ENCODE assay signal across 8 cellular contexts in the genomic region with DNA sequence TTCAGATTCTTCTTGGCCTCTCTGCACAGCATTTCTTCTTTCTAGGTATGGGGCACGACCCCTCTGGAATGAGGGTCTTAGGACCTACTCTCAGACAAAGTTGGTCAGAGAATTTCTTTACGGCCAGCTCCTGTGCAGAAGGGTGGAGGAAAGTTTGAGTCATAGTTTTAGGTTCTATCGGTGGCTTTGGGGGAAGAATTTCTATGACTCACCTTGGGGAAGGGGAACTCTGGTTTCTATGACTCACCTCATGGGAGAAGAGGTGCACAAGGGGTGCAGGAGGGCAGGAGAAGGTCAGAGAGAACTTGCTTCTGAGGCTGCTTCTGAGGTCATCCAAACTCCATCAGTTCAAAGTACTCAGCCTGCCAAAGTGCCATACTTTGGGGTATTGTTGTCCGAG. TPM values are rescaled to one million over a fixed set of nuclear protein-coding genes. Genes with fewer than 3 reads are reported as not detected.
DNase-seq lines count a peak whose midpoint lies in the region; ATAC-seq and TF ChIP-seq lines count a peak whose summit lies in the region.

No MANE protein-coding gene starts in this region.

- no peaks in the 10 kb centered on the region for H3K9me3 ChIP-seq in SK-N-SH
- no peaks in the 10 kb centered on the region for H3K9me3 ChIP-seq in adrenal gland (replicated peaks in 1 of 3)
- H3K9me3 ChIP-seq in left lung: no peaks in the 10 kb centered on the region

- H3K36me3 ChIP-seq in SK-N-SH (replicated peaks in 1 of 2; ENCODE audit: control insufficient read depth in 1 of 2, insufficient read depth in 2 of 2, low read length in 1 of 2): no peaks in the 10 kb centered on the region
- no peaks in the 10 kb centered on the region for H3K36me3 ChIP-seq in adrenal gland (replicated peaks in 1 of 2)
- H3K36me3 ChIP-seq in left lung: no peaks in the 10 kb centered on the region

- no peak overlapping the region for H3K9ac ChIP-seq in SK-N-SH

- CTCF ChIA-PET in SK-N-SH (lab: Yijun Ruan, JAX): interaction anchor here (1.0 to 12.0 kb wide), 7 partner anchors 8 to 1210 kb away, joined by 3 to 152 read pairs (median 4); partner anchors contain the start of gene NETO2

- H2AFZ ChIP-seq in SK-N-SH (ENCODE audit: low read depth): peak overlapping the region; percentile 37; the same call in 1 of the 2 replicates

- WGBS in SK-N-SH (ENCODE audit: low lambda C conversion rate): 26% methylated on average over 4 of the region's 4 CpGs
- WGBS in adrenal gland, 4 donors: 54 to 68% (median 59%) methylated on average over 4 of the region's 4 CpGs

- H3K27ac ChIP-seq in SK-N-SH (ENCODE audit: low read depth in 2 of 2, low read length in 1 of 2): peak overlapping the region in 1 of 2 experiments; percentile 70; a peak in 2 of 4 replicates
- peak overlapping the region; percentile 32 for H3K27ac ChIP-seq in foreskin keratinocyte
- H3K27ac ChIP-seq in adrenal gland: no peak overlapping the region
- H3K27ac ChIP-seq in left lung: no peak overlapping the region

- H3K79me2 ChIP-seq in SK-N-SH (ENCODE audit: insufficient read depth): no peaks in the 10 kb centered on the region

- peaks cover 0 to 14% of the 10 kb centered on the region in 2 experiments; a peak in 1 of 4 replicates for H3K4me1 ChIP-seq in SK-N-SH (ENCODE audit: control insufficient read depth in 1 of 2, insufficient read depth in 2 of 2, low read depth in 1 of 2, low read length in 1 of 2)
- no peaks in the 10 kb centered on the region for H3K4me1 ChIP-seq in foreskin keratinocyte
- no peaks in the 10 kb centered on the region for H3K4me1 ChIP-seq in adrenal gland (replicated peaks in 1 of 2)
- H3K4me1 ChIP-seq in left lung: peaks cover 0 to 14% of the 10 kb centered on the region in 2 donors

- DNase-seq in SK-N-SH (no peak), foreskin keratinocyte (peak; percentile 68 to 82), NCI-H2029 (lab: John Stamatoyannopoulos, UW) (no peak), adrenal gland (no peak), mesenteric fat pad (ENCODE audit: low spot score) (no peak), left lung (no peak)

- no peak for TF ChIP-seq POLR2A in adrenal gland (IDR thresholded peaks at IDR 0.05)

- TF ChIP-seq CTCF in SK-N-SH (IDR thresholded peaks at IDR 0.05) (no peak), foreskin keratinocyte (conservative IDR thresholded peaks at IDR 0.05) (no peak), adrenal gland (IDR thresholded peaks at IDR 0.05) (no peak), left lung (IDR thresholded peaks at IDR 0.05) (no peak)

- H3K9me2 ChIP-seq in SK-N-SH: no peaks in the 10 kb centered on the region

- POLR2A ChIA-PET in SK-N-SH (lab: Yijun Ruan, JAX): no interaction called here

- ATAC-seq in GM18508 (IDR thresholded peaks at IDR 0.05; ENCODE audit: insufficient read depth, unreplicated experiment) (peak; percentile 74), HG02840 (IDR thresholded peaks at IDR 0.05; ENCODE audit: low FRiP score, unreplicated experiment) (peak; percentile 61), foreskin keratinocyte (peak; percentile 85), left lung (no peak)

- H4K20me1 ChIP-seq in SK-N-SH (ENCODE audit: insufficient read depth): no peaks in the 10 kb centered on the region

- H3K4me3 ChIP-seq in SK-N-SH (ENCODE audit: low read depth in 2 of 2, low read length in 1 of 2): no peak overlapping the region
- H3K4me3 ChIP-seq in adrenal gland: no peak overlapping the region
- no peak overlapping the region for H3K4me3 ChIP-seq in left lung

- TF ChIP-seq EP300 in SK-N-SH (IDR thresholded peaks at IDR 0.05; ENCODE audit: borderline replicate concordance in 1 of 2, low read depth in 1 of 2, low read length in 1 of 2): peak in 1 of 2 experiments; percentile 68; a peak in 1 of 4 replicates

- peaks cover 5% of the 10 kb centered on the region for H3F3A ChIP-seq in SK-N-SH (replicated peaks; ENCODE audit: insufficient read depth)

- 0 out of 2 replicates have a peak overlapping the region, but pooled peaks have one; percentile 5 for H3K4me2 ChIP-seq in SK-N-SH

- H3K27me3 ChIP-seq in SK-N-SH (ENCODE audit: insufficient read depth) (no peaks in the 10 kb centered on the region), foreskin keratinocyte (no peaks in the 10 kb centered on the region), adrenal gland (no peaks in the 10 kb centered on the region), left lung (peaks cover 0 to 3% of the 10 kb centered on the region in 2 donors)

- no peak for TF ChIP-seq RAD21 in SK-N-SH (IDR thresholded peaks at IDR 0.05; ENCODE audit: low read length)

- intact Hi-C loops in adrenal gland (cut with DNase I) (loop anchor here (5.0 to 10.0 kb wide), 3 partner anchors 1013 to 1211 kb away; partner anchors contain the start of gene NETO2 (in 2 of the 2)), left lung (cut with DNase I) (loop anchor here in 1 of 2 donors (5.0 kb wide), 1 partner anchor 1016 kb away; the partner anchor contains the start of gene NETO2)

TF ChIP-seq in SK-N-SH, 30 proteins besides CTCF, POLR2A, EP300 and RAD21:
- TF ChIP-seq, protein P1, sequence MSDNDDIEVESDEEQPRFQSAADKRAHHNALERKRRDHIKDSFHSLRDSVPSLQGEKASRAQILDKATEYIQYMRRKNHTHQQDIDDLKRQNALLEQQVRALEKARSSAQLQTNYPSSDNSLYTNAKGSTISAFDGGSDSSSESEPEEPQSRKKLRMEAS (IDR thresholded peaks at IDR 0.05; ENCODE audit: low read depth): 0 out of 2 replicates have a peak, but pooled peaks have one; percentile 17
- peak; percentile 95 for TF ChIP-seq FOSL2 (IDR thresholded peaks at IDR 0.05; ENCODE audit: borderline replicate concordance, low read depth)
- TF ChIP-seq TEAD4 (IDR thresholded peaks at IDR 0.05; ENCODE audit: borderline replicate concordance, insufficient read depth): peak; percentile 33; the same call in 1 of the 2 replicates
- TF ChIP-seq NFIC (IDR thresholded peaks at IDR 0.05; ENCODE audit: borderline replicate concordance): peak; percentile 36; the same call in 1 of the 2 replicates
- peak; percentile 98 for TF ChIP-seq RXRA (IDR thresholded peaks at IDR 0.05; ENCODE audit: borderline replicate concordance, low read depth)
- TF ChIP-seq TCF12 (IDR thresholded peaks at IDR 0.05): peak; percentile 59
- no peak for TF ChIP-seq RFX5 (IDR thresholded peaks at IDR 0.05; ENCODE audit: low read length)
- TF ChIP-seq, protein P2, sequence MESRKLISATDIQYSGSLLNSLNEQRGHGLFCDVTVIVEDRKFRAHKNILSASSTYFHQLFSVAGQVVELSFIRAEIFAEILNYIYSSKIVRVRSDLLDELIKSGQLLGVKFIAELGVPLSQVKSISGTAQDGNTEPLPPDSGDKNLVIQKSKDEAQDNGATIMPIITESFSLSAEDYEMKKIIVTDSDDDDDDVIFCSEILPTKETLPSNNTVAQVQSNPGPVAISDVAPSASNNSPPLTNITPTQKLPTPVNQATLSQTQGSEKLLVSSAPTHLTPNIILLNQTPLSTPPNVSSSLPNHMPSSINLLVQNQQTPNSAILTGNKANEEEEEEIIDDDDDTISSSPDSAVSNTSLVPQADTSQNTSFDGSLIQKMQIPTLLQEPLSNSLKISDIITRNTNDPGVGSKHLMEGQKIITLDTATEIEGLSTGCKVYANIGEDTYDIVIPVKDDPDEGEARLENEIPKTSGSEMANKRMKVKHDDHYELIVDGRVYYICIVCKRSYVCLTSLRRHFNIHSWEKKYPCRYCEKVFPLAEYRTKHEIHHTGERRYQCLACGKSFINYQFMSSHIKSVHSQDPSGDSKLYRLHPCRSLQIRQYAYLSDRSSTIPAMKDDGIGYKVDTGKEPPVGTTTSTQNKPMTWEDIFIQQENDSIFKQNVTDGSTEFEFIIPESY (IDR thresholded peaks at IDR 0.05; ENCODE audit: borderline replicate concordance, low read depth): no peak
- no peak for TF ChIP-seq USF1 (IDR thresholded peaks at IDR 0.05; ENCODE audit: borderline replicate concordance, low read depth)
- TF ChIP-seq PBX3 (IDR thresholded peaks at IDR 0.05): peak; percentile 7; the same call in 1 of the 2 replicates
- peak; percentile 80 for TF ChIP-seq JUND (IDR thresholded peaks at IDR 0.05)

RNA-seq across cellular contexts. Expression of gene ABCC12, which starts 2.5 kb away (rescaled TPM):
- polyA plus RNA-seq in SK-N-SH (2012; rRNA removed) (not detected in 2 replicates), foreskin keratinocyte (not detected in 2 replicates), adrenal gland (not detected)
- polyA plus RNA-seq in SK-N-SH (2012; cell fraction: cytosol; rRNA removed): not detected in 2 replicates
- polyA plus RNA-seq in SK-N-SH (2012; cell fraction: nucleus; rRNA removed): 0.04 and 0.07 TPM in 2 replicates
- total RNA-seq in foreskin keratinocyte (not detected in 2 replicates), adrenal gland (not detected), mesenteric fat pad (not detected), left lung (not detected)

Comparison
In these comparisons a context has a peak if more than half of its experiments do, and no peak if none do; other contexts are left out.
1. DNase-seq: peak in foreskin keratinocyte (2 of 2); none in SK-N-SH (single experiment), NCI-H2029 (single experiment), adrenal gland (0 of 7), mesenteric fat pad (single experiment) and left lung (0 of 2).